In genomic region chr15:80580107-80580506, GRCh38 we compare ENCODE assay signal across 12 cellular contexts.
DNase-seq lines count a peak whose midpoint lies in the region; ATAC-seq, FAIRE-seq and TF ChIP-seq lines count a peak whose summit lies in the region.
"Had no signal": no experiment of that assay in that cellular context is flagged by ENCODE, and none has a peak within 500 bp of the region (broad histone marks: within the 10 kb centered on the region; RNA-seq: fewer than 3 reads in every experiment).

No MANE protein-coding gene starts in this region.

- H3K4me3 ChIP-seq in left ventricle myocardium inferior (no peak overlapping the region), esophagus muscularis mucosa (no peak overlapping the region)
- H3K4me3 ChIP-seq: cardiac muscle cell, GM12878 had no signal

- DNase-seq in cardiac septum (ENCODE audit: low spot score), result peak; percentile 24
- no peak for DNase-seq in left ventricle myocardium inferior
- DNase-seq in UCSD-AML1 (lab: John Stamatoyannopoulos, UW; ENCODE audit: unreplicated experiment), result peak; percentile 42
- peak; percentile 31 for DNase-seq in fibroblast of the conjunctiva (ENCODE audit: low read depth)
- DNase-seq in urothelium cell line (ENCODE audit: low spot score), result peak; percentile 26
- no peak for DNase-seq in esophagus muscularis mucosa (ENCODE audit: extremely low spot score)
- DNase-seq in cerebellar cortex (ENCODE audit: low spot score), result no peak
- DNase-seq: activated CD8-positive, alpha-beta memory T cell treated with anti-CD3 and anti-CD28 coated beads, Interleukin-2, amount 50 U/mL, for 4 hours; naive B cell had no signal

- H3K36me3 ChIP-seq in left ventricle myocardium inferior, result no peaks in the 10 kb centered on the region
- peaks cover 0 to 78% (median 17%) of the 10 kb centered on the region in 4 donors for H3K36me3 ChIP-seq in esophagus muscularis mucosa
- H3K36me3 ChIP-seq: cardiac muscle cell had no signal

- no peak for TF ChIP-seq POLR2A in esophagus muscularis mucosa (IDR thresholded peaks at IDR 0.05; ENCODE audit: low read depth)

- 75% methylated on average over 9 of the region's 9 CpGs for WGBS in esophagus muscularis mucosa

- intact Hi-C loops in cardiac septum (cut with DNase I) (no loop called here), left ventricle myocardium inferior (cut with micrococcal nuclease) (no loop called here), esophagus muscularis mucosa (cut with DNase I) (no loop called here)

- peaks cover 10% of the 10 kb centered on the region for H3K27me3 ChIP-seq in left ventricle myocardium inferior (ENCODE audit: low read depth)
- no peaks in the 10 kb centered on the region for H3K27me3 ChIP-seq in esophagus muscularis mucosa
- H3K27me3 ChIP-seq: cardiac muscle cell had no signal

- no peak for TF ChIP-seq EP300 in esophagus muscularis mucosa (IDR thresholded peaks at IDR 0.05)

- no peaks in the 10 kb centered on the region for H3K9me3 ChIP-seq in left ventricle myocardium inferior (replicated peaks)
- H3K9me3 ChIP-seq in esophagus muscularis mucosa, result no peaks in the 10 kb centered on the region

- ATAC-seq in HG03159 (IDR thresholded peaks at IDR 0.05; ENCODE audit: unreplicated experiment), result no peak
- ATAC-seq: GM12878 had no signal

- TF ChIP-seq CTCF in left ventricle myocardium inferior (IDR thresholded peaks at IDR 0.05; ENCODE audit: borderline replicate concordance) (no peak), esophagus muscularis mucosa (IDR thresholded peaks at IDR 0.05) (no peak)

- H3K4me1 ChIP-seq in left ventricle myocardium inferior (no peaks in the 10 kb centered on the region), esophagus muscularis mucosa (no peaks in the 10 kb centered on the region)

- no peak overlapping the region for H3K27ac ChIP-seq in left ventricle myocardium inferior (replicated peaks)
- no peak overlapping the region for H3K27ac ChIP-seq in esophagus muscularis mucosa (replicated peaks in 1 of 4)
- H3K27ac ChIP-seq: cardiac muscle cell had no signal

- FAIRE-seq in urothelium cell line (lab: Jason Lieb, UNC), result no peak
- FAIRE-seq: GM12878 had no signal

Comparison
In these comparisons a context has a peak if more than half of its experiments do, and no peak if none do; other contexts are left out.
1. DNase-seq: peak in cardiac septum (single experiment), UCSD-AML1 (single experiment), fibroblast of the conjunctiva (single experiment) and urothelium cell line (single experiment); none in left ventricle myocardium inferior (single experiment), esophagus muscularis mucosa (single experiment) and cerebellar cortex (single experiment).